8 cellular contexts compared by ENCODE assay signal in the genomic region with DNA sequence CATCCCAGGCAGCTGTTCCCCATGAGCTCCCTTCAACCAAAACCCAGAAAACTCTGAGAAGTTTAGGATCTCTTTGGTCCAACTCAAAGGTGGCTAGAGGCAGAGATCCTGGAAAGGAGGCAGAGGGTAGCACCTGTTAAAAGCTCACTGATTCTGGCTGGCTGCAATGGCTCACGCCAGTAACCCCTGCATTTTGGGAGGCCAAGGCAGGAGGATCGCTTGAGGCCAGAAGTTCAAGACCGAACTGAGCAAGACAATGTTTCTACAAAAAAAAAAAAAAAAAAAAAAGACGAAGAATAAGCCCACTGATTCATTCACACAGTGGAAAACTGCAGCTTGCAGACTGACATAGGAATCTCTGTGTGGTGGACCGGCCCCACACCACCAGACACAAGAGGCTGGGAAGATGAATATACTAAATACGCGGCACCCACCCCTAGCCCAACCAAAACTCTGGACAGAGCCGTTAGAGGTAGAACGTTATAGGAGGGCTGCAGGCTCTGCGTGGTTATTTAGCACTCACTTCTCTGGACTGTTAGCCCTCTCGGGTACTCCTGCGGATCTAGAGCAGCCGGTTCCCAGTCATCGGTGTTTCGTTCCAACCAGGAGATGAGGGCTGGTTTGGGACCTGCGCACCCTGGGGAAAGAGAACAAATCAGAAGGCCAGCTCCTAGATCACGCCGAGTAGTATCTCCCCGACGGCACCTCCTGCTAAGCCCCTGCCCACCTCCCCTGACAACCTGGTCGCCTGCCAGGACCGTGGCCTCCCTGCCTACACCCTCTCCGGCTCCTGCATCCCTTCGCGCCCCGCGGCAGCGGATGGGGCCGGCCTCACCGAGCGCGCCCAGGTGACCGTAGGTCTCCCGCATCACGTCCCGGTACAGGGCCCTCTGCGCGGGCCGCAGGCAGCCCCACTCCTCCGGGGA. TPM values are rescaled to one million over a fixed set of nuclear protein-coding genes. Genes with fewer than 3 reads are reported as not detected.
DNase-seq lines count a peak whose midpoint lies in the region; ATAC-seq and TF ChIP-seq lines count a peak whose summit lies in the region.

No MANE protein-coding gene starts in this region.

- peak overlapping the region; percentile 3 to 91 (median 74) for H3K4me3 ChIP-seq in adrenal gland
- peak overlapping the region; percentile 83 to 96 for H3K4me3 ChIP-seq in right atrium auricular region
- peak overlapping the region; percentile 67 to 84 for H3K4me3 ChIP-seq in prostate gland

- intact Hi-C loops in adrenal gland (cut with DNase I) (no loop called here), prostate gland (cut with DNase I) (no loop called here)

- H3K4me1 ChIP-seq in adrenal gland (replicated peaks in 1 of 2) (peaks cover 5% of the 10 kb centered on the region in 2 donors), right atrium auricular region (peaks cover 0 to 19% of the 10 kb centered on the region in 2 donors), prostate gland (replicated peaks) (no peaks in the 10 kb centered on the region)

- no peak for TF ChIP-seq CTCF in adrenal gland (IDR thresholded peaks at IDR 0.05)
- TF ChIP-seq CTCF in right atrium auricular region (IDR thresholded peaks at IDR 0.05), result no peak
- no peak for TF ChIP-seq CTCF in prostate gland (IDR thresholded peaks at IDR 0.05)

- H3K36me3 ChIP-seq in adrenal gland (replicated peaks in 1 of 2) (peaks cover 0 to 35% of the 10 kb centered on the region in 2 donors), right atrium auricular region (peaks cover 18% of the 10 kb centered on the region), prostate gland (peaks cover 4 to 7% of the 10 kb centered on the region in 2 donors)

- H3K27me3 ChIP-seq in adrenal gland (no peaks in the 10 kb centered on the region), right atrium auricular region (no peaks in the 10 kb centered on the region), prostate gland (replicated peaks; ENCODE audit: insufficient read depth) (no peaks in the 10 kb centered on the region)

- DNase-seq in 8988T (peak; percentile 27), RKO (ENCODE audit: low spot score) (peak; percentile 48), adrenal gland (peak; percentile 53 to 76 (median 67)), right atrium auricular region (ENCODE audit: low spot score) (no peak), prostate gland (ENCODE audit: low spot score) (peak; percentile 35)
- no peak for DNase-seq in effector CD8-positive, alpha-beta T cell (lab: John Stamatoyannopoulos, UW)

- H3K9me3 ChIP-seq in adrenal gland (replicated peaks in 1 of 3) (no peaks in the 10 kb centered on the region), right atrium auricular region (no peaks in the 10 kb centered on the region), prostate gland (no peaks in the 10 kb centered on the region)

- H3K27ac ChIP-seq in adrenal gland (peak overlapping the region; percentile 85 to 97 (median 91)), right atrium auricular region (peak overlapping the region; percentile 96 to 97), prostate gland (peak overlapping the region; percentile 89 to 93)

- 12 to 32% (median 17%) methylated on average over 13 to 40 of the region's 40 CpGs for WGBS in adrenal gland, 4 donors
- 10% methylated on average over 39 of the region's 40 CpGs for WGBS in prostate gland

- no peak for TF ChIP-seq POLR2A in adrenal gland (IDR thresholded peaks at IDR 0.05)
- no peak for TF ChIP-seq POLR2A in prostate gland (IDR thresholded peaks at IDR 0.05)

- ATAC-seq in GM18498 (IDR thresholded peaks at IDR 0.05; ENCODE audit: unreplicated experiment) (peak; percentile 37), HG03060 (IDR thresholded peaks at IDR 0.05; ENCODE audit: low read depth, unreplicated experiment) (peak; percentile 8)

RNA-seq across cellular contexts. Expression of gene ZNF689, which starts 0.9 kb away (rescaled TPM):
- 10 to 100 TPM in 4 of 8 donors, 1 to 10 TPM in 4; 7.9 to 12.9 (median 10.1) TPM for total RNA-seq in adrenal gland
- polyA plus RNA-seq in adrenal gland, result 1 to 10 TPM; 2.9 to 6.4 (median 3.2) TPM
- total RNA-seq in right atrium auricular region, result 1 to 10 TPM; 6.2 to 8.3 TPM
- 10 to 100 TPM; 13.4 to 17.8 TPM for total RNA-seq in prostate gland

RNA-seq across cellular contexts. Expression of gene ZNF785, which starts 23.8 kb away (rescaled TPM):
- 10 to 100 TPM in 7 of 8 donors, 1 to 10 TPM in 1; 9.4 to 37.0 (median 15.4) TPM for total RNA-seq in adrenal gland
- polyA plus RNA-seq in adrenal gland, result 10 to 100 TPM in 1 of 3 donors, 1 to 10 TPM in 2; 3.4 to 11.2 (median 8.9) TPM
- 1 to 10 TPM; 5.5 to 6.0 TPM for total RNA-seq in right atrium auricular region
- total RNA-seq in prostate gland, result 10 to 100 TPM; 16.9 to 18.9 TPM

RNA-seq across cellular contexts. Expression of gene ZNF688, which starts 37.8 kb away (rescaled TPM):
- total RNA-seq in adrenal gland (10 to 100 TPM; 10.3 to 33.2 (median 18.2) TPM), right atrium auricular region (10 to 100 TPM in 1 of 2 donors, 1 to 10 TPM in 1; 9.6 to 13.5 TPM), prostate gland (10 to 100 TPM; 20.4 to 21.5 TPM)
- 10 to 100 TPM; 16.4 to 43.4 (median 33.9) TPM for polyA plus RNA-seq in adrenal gland

RNA-seq across cellular contexts. Expression of gene PRR14, which starts 41.5 kb away (rescaled TPM):
- total RNA-seq in adrenal gland, result 10 to 100 TPM in 7 of 8 donors, 1 to 10 TPM in 1; 10.0 to 70.4 (median 39.3) TPM
- polyA plus RNA-seq in adrenal gland, result 100 to 1,000 TPM in 2 of 3 donors, 10 to 100 TPM in 1; 29.8 to 204 (median 114) TPM
- 10 to 100 TPM; 12.3 to 17.3 TPM for total RNA-seq in right atrium auricular region
- total RNA-seq in prostate gland, result 10 to 100 TPM; 37.5 to 66.7 TPM

RNA-seq across cellular contexts. Expression of gene FBRS, which starts 49.0 kb away (rescaled TPM):
- total RNA-seq in adrenal gland (10 to 100 TPM; 20.4 to 84.0 (median 46.8) TPM), right atrium auricular region (10 to 100 TPM; 16.5 to 26.3 TPM), prostate gland (100 to 1,000 TPM in 1 of 2 donors, 10 to 100 TPM in 1; 49.0 to 106 TPM)
- 100 to 1,000 TPM in 1 of 3 donors, 10 to 100 TPM in 2; 18.3 to 186 (median 82.9) TPM for polyA plus RNA-seq in adrenal gland

Comparison
In these comparisons a context has a peak if more than half of its experiments do, and no peak if none do; other contexts are left out.
1. DNase-seq: peak in 8988T (single experiment), RKO (single experiment), adrenal gland (7 of 7) and prostate gland (single experiment); none in right atrium auricular region (single experiment) and effector CD8-positive, alpha-beta T cell (single experiment).
2. Peak in every context shown above with its lines, with median percentiles within 50 percentile points of each other: H3K27ac ChIP-seq and H3K4me3 ChIP-seq.